18 cellular contexts compared by ENCODE assay signal in the genomic region with DNA sequence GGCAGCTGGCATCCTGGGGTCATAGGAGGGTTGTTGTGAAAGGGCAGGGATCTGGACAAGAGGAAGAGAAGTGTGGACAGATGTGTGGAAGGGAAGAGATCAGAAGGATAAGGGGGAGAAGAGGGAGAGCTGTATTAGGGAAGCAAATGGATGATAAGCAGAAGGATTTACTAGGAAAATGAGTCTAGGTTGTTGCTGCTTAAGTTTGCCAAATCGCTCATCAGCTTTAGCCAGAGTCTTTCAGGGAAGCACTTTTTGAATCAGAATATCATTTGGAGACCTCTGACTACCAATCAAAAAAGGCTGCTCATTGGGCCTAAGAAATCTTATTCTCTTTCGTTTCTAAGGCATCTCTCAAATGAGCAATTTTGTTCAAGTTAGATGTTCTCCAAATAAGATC. TPM values are rescaled to one million over a fixed set of nuclear protein-coding genes. Genes with fewer than 3 reads are reported as not detected.
DNase-seq lines count a peak whose midpoint lies in the region; ATAC-seq and TF ChIP-seq lines count a peak whose summit lies in the region.
"Had no signal": no experiment of that assay in that cellular context is flagged by ENCODE, and none has a peak within 500 bp of the region (broad histone marks: within the 10 kb centered on the region; RNA-seq: fewer than 3 reads in every experiment).

No MANE protein-coding gene starts in this region.

- peaks cover 5% of the 10 kb centered on the region for H3K27me3 Mint-ChIP-seq in activated T-cell treated with anti-CD3 and anti-CD28 coated beads, Interleukin-2, amount 50 U/mL, for 72 hours (ENCODE audit: low read depth)
- no peaks in the 10 kb centered on the region for H3K27me3 Mint-ChIP-seq in activated T-cell treated with anti-CD3 and anti-CD28 coated beads, Interleukin-2, amount 50 U/mL, for 24 hours
- no peaks in the 10 kb centered on the region for H3K27me3 Mint-ChIP-seq in central memory CD8-positive, alpha-beta T cell
- no peaks in the 10 kb centered on the region for H3K27me3 Mint-ChIP-seq in osteocyte (ENCODE audit: unreplicated experiment)

- DNase-seq in activated T-cell treated with anti-CD3 and anti-CD28 coated beads, Interleukin-2, amount 50 U/mL, for 72 hours = no peak
- no peak for DNase-seq in activated T-cell treated with anti-CD3 and anti-CD28 coated beads, Interleukin-2, amount 50 U/mL, for 24 hours
- peak; percentile 6 for DNase-seq in NCI-H82 treated with DMSO at 0.1 percent for 48 hours (lab: John Stamatoyannopoulos, UW; ENCODE audit: unreplicated experiment)
- DNase-seq in central memory CD8-positive, alpha-beta T cell (ENCODE audit: low spot score in 2 of 2) = no peak
- DNase-seq in osteocyte (ENCODE audit: extremely low spot score, unreplicated experiment) = no peak
- no peak for DNase-seq in DMS79 treated with DMSO at 0.1 percent for 48 hours (lab: John Stamatoyannopoulos, UW)
- no peak for DNase-seq in HT-29 (ENCODE audit: low spot score)
- no peak for DNase-seq in NCI-H2171 (lab: John Stamatoyannopoulos, UW)
- DNase-seq: EL; H7; MV-4-11; NCI-H2029; NCI-H510A; small intestine; stimulated activated CD4-positive, alpha-beta T cell treated with anti-CD3 and anti-CD28 coated beads, Interleukin-4, amount 100 ng/mL, for 24 hours had no signal

- H3K36me3 Mint-ChIP-seq in activated T-cell treated with anti-CD3 and anti-CD28 coated beads, Interleukin-2, amount 50 U/mL, for 72 hours (ENCODE audit: insufficient read depth in 2 of 2) = peaks cover 15 to 20% of the 10 kb centered on the region in 2 donors
- peaks cover 15% of the 10 kb centered on the region for H3K36me3 Mint-ChIP-seq in activated T-cell treated with anti-CD3 and anti-CD28 coated beads, Interleukin-2, amount 50 U/mL, for 24 hours (ENCODE audit: low read depth)
- peaks cover 13% of the 10 kb centered on the region for H3K36me3 Mint-ChIP-seq in central memory CD8-positive, alpha-beta T cell (ENCODE audit: insufficient read depth)
- peaks cover 2% of the 10 kb centered on the region for H3K36me3 Mint-ChIP-seq in osteocyte (ENCODE audit: unreplicated experiment)

- TF ChIP-seq CTCF in osteocyte (IDR thresholded peaks at IDR 0.05) = no peak

- peaks cover 55% of the 10 kb centered on the region for H3K4me1 Mint-ChIP-seq in activated T-cell treated with anti-CD3 and anti-CD28 coated beads, Interleukin-2, amount 50 U/mL, for 72 hours (ENCODE audit: low read depth)
- H3K4me1 Mint-ChIP-seq in activated T-cell treated with anti-CD3 and anti-CD28 coated beads, Interleukin-2, amount 50 U/mL, for 24 hours (ENCODE audit: low read depth) = peaks cover 32% of the 10 kb centered on the region
- H3K4me1 Mint-ChIP-seq in central memory CD8-positive, alpha-beta T cell = peaks cover 44% of the 10 kb centered on the region
- H3K4me1 Mint-ChIP-seq in osteocyte (ENCODE audit: unreplicated experiment) = peaks cover 35% of the 10 kb centered on the region

- peak overlapping the region; percentile 23 to 97 for H3K4me3 Mint-ChIP-seq in activated T-cell treated with anti-CD3 and anti-CD28 coated beads, Interleukin-2, amount 50 U/mL, for 72 hours
- no peak overlapping the region for H3K4me3 Mint-ChIP-seq in activated T-cell treated with anti-CD3 and anti-CD28 coated beads, Interleukin-2, amount 50 U/mL, for 24 hours
- peak overlapping the region; percentile 91 for H3K4me3 Mint-ChIP-seq in central memory CD8-positive, alpha-beta T cell
- peak overlapping the region; percentile 97 for H3K4me3 Mint-ChIP-seq in osteocyte (ENCODE audit: unreplicated experiment)

- no peaks in the 10 kb centered on the region for H3K9me3 Mint-ChIP-seq in activated T-cell treated with anti-CD3 and anti-CD28 coated beads, Interleukin-2, amount 50 U/mL, for 72 hours
- H3K9me3 Mint-ChIP-seq in activated T-cell treated with anti-CD3 and anti-CD28 coated beads, Interleukin-2, amount 50 U/mL, for 24 hours = no peaks in the 10 kb centered on the region
- H3K9me3 Mint-ChIP-seq in central memory CD8-positive, alpha-beta T cell = no peaks in the 10 kb centered on the region
- H3K9me3 Mint-ChIP-seq in osteocyte (ENCODE audit: unreplicated experiment) = no peaks in the 10 kb centered on the region

- peak overlapping the region; percentile 72 for H3K27ac Mint-ChIP-seq in activated T-cell treated with anti-CD3 and anti-CD28 coated beads, Interleukin-2, amount 50 U/mL, for 72 hours
- H3K27ac Mint-ChIP-seq in activated T-cell treated with anti-CD3 and anti-CD28 coated beads, Interleukin-2, amount 50 U/mL, for 24 hours = no peak overlapping the region
- H3K27ac Mint-ChIP-seq in central memory CD8-positive, alpha-beta T cell (ENCODE audit: low read depth) = peak overlapping the region; percentile 58
- H3K27ac Mint-ChIP-seq in osteocyte (ENCODE audit: unreplicated experiment) = no peak overlapping the region

- no peak for ATAC-seq in activated T-cell treated with anti-CD3 and anti-CD28 coated beads, Interleukin-2, amount 50 U/mL, for 72 hours (replicated peaks in 1 of 2)
- ATAC-seq in central memory CD8-positive, alpha-beta T cell (replicated peaks; ENCODE audit: extremely low read depth, poor library complexity, severe bottlenecking) = no peak
- ATAC-seq: esophagus mucosa, gastroesophageal sphincter, left lobe of liver had no signal

RNA-seq across cellular contexts. Expression of gene CSGALNACT2, which starts 2.6 kb away (rescaled TPM):
- 10 to 100 TPM; 51.3 to 55.2 TPM for total RNA-seq in activated T-cell treated with anti-CD3 and anti-CD28 coated beads, Interleukin-2, amount 50 U/mL, for 72 hours
- total RNA-seq in osteocyte = 36.6 and 38.7 TPM in 2 replicates
- 1.3 TPM in 2 replicates for total RNA-seq in HT-29 (2014; rRNA removed; shearing (Covaris generic))

RNA-seq across cellular contexts. Expression of gene RET, which starts 58.8 kb away (rescaled TPM):
- under 1 TPM; 0.29 to 0.67 TPM for total RNA-seq in activated T-cell treated with anti-CD3 and anti-CD28 coated beads, Interleukin-2, amount 50 U/mL, for 72 hours
- total RNA-seq in osteocyte = 0.43 and 1.1 TPM in 2 replicates
- not detected in 2 replicates for total RNA-seq in HT-29 (2014; rRNA removed; shearing (Covaris generic))

Comparison
In these comparisons a context has a peak if more than half of its experiments do, and no peak if none do; other contexts are left out.
1. H3K27ac Mint-ChIP-seq: peak in activated T-cell treated with anti-CD3 and anti-CD28 coated beads, Interleukin-2, amount 50 U/mL, for 72 hours (single experiment) and central memory CD8-positive, alpha-beta T cell (single experiment); none in activated T-cell treated with anti-CD3 and anti-CD28 coated beads, Interleukin-2, amount 50 U/mL, for 24 hours (single experiment) and osteocyte (single experiment).
2. RNA of gene CSGALNACT2, which starts 2.6 kb away (total RNA-seq): 51.3 to 55.2 TPM in activated T-cell treated with anti-CD3 and anti-CD28 coated beads, Interleukin-2, amount 50 U/mL, for 72 hours and 36.6 to 38.7 TPM in osteocyte; 1.3 TPM in HT-29; every median in the first group is over 10 times any median in the second.